Comparison of ENCODE assay signal across 9 cellular contexts in genomic region chr7:83677180-83677866, GRCh38. TPM values are rescaled to one million over a fixed set of nuclear protein-coding genes. Genes with fewer than 3 reads are reported as not detected.
A peak's percentile ranks its signal among the peaks of the same experiment; 100 is the strongest.
DNase-seq lines count a peak whose midpoint lies in the region; ATAC-seq, FAIRE-seq and TF ChIP-seq lines count a peak whose summit lies in the region.
"Had no signal": no experiment of that assay in that cellular context is flagged by ENCODE, and none has a peak within 500 bp of the region (broad histone marks: within the 10 kb centered on the region; RNA-seq: fewer than 3 reads in every experiment).

No MANE protein-coding gene starts in this region.

- no peak for TF ChIP-seq CTCF in left lung (IDR thresholded peaks at IDR 0.05)

- intact Hi-C loops in left lung (cut with DNase I) = no loop called here

- FAIRE-seq in frontal cortex (lab: Jason Lieb, UNC) = no peak

- H3K4me1 ChIP-seq in adipocyte (ENCODE audit: control insufficient read depth, insufficient read depth, low read length) = peaks cover 15% of the 10 kb centered on the region
- H3K4me1 ChIP-seq in left lung = no peaks in the 10 kb centered on the region
- H3K4me1 ChIP-seq: heart right ventricle had no signal

- no peak overlapping the region for H3K4me3 Mint-ChIP-seq in natural killer cell treated with Interleukin-12 subunit alpha and Interleukin-12 subunit beta and Interleukin-15 and Interleukin-18, amount 100 ng/mL, for 72 hours

- H3K36me3 ChIP-seq in adipocyte (ENCODE audit: control insufficient read depth, insufficient read depth, low read length, severe bottlenecking) (no peaks in the 10 kb centered on the region), left lung (no peaks in the 10 kb centered on the region)
- H3K36me3 ChIP-seq: heart right ventricle had no signal

- ATAC-seq in left lung = peak; percentile 95
- no peak for ATAC-seq in natural killer cell treated with Interleukin-12 subunit alpha and Interleukin-12 subunit beta and Interleukin-15 and Interleukin-18, amount 100 ng/mL, for 72 hours

- no peak overlapping the region for H3K27ac ChIP-seq in left lung
- H3K27ac ChIP-seq: heart right ventricle had no signal

- DNase-seq in Caki2 (ENCODE audit: low read depth) (peak; percentile 78), HuH-7.5 (ENCODE audit: low spot score) (peak; percentile 8), adipocyte (ENCODE audit: low read depth) (peak; percentile 95), left lung (peak in 1 of 2 donors; percentile 47), frontal cortex (ENCODE audit: low spot score in 2 of 2) (no peak), AML-193 (lab: John Stamatoyannopoulos, UW) (no peak), NCI-H774 (lab: John Stamatoyannopoulos, UW) (no peak)
- no peak for DNase-seq in natural killer cell treated with Interleukin-12 subunit alpha and Interleukin-12 subunit beta and Interleukin-15 and Interleukin-18, amount 100 ng/mL, for 72 hours (ENCODE audit: low spot score)
- DNase-seq: heart right ventricle had no signal

- H3K36me3 Mint-ChIP-seq in natural killer cell treated with Interleukin-12 subunit alpha and Interleukin-12 subunit beta and Interleukin-15 and Interleukin-18, amount 100 ng/mL, for 72 hours = peaks cover 8% of the 10 kb centered on the region

- H3K27me3 ChIP-seq in adipocyte (replicated peaks; ENCODE audit: control insufficient read depth, insufficient read depth, low read length) (no peaks in the 10 kb centered on the region), left lung (no peaks in the 10 kb centered on the region)
- H3K27me3 ChIP-seq: heart right ventricle had no signal

- in situ Hi-C loops in Caki2 (cut with HindIII; ENCODE audit: low pct_unique_long_range_greater_than_20kb, low sequenced_read_pairs) = no loop called here

- H3K9me3 ChIP-seq in adipocyte (ENCODE audit: control insufficient read depth, low read length) (no peaks in the 10 kb centered on the region), left lung (peaks cover 0 to 4% of the 10 kb centered on the region in 2 donors)

- H3K4me1 Mint-ChIP-seq in natural killer cell treated with Interleukin-12 subunit alpha and Interleukin-12 subunit beta and Interleukin-15 and Interleukin-18, amount 100 ng/mL, for 72 hours (ENCODE audit: low read depth in 2 of 2) = no peaks in the 10 kb centered on the region

- H3K9ac ChIP-seq in adipocyte (ENCODE audit: low read length) = no peak overlapping the region

- H3K27ac Mint-ChIP-seq in natural killer cell treated with Interleukin-12 subunit alpha and Interleukin-12 subunit beta and Interleukin-15 and Interleukin-18, amount 100 ng/mL, for 72 hours = no peak overlapping the region

- H3K27me3 Mint-ChIP-seq in natural killer cell treated with Interleukin-12 subunit alpha and Interleukin-12 subunit beta and Interleukin-15 and Interleukin-18, amount 100 ng/mL, for 72 hours = no peaks in the 10 kb centered on the region

- H3K9me3 Mint-ChIP-seq in natural killer cell treated with Interleukin-12 subunit alpha and Interleukin-12 subunit beta and Interleukin-15 and Interleukin-18, amount 100 ng/mL, for 72 hours = peaks cover 10% of the 10 kb centered on the region

- no peak overlapping the region for H3K4me3 ChIP-seq in adipocyte (ENCODE audit: low read length)
- H3K4me3 ChIP-seq in left lung = no peak overlapping the region
- H3K4me3 ChIP-seq: heart right ventricle had no signal

RNA-seq across cellular contexts. Expression of gene SEMA3E, which starts 28.4 kb away (rescaled TPM):
- 0.34 and 2.1 TPM in 2 replicates for total RNA-seq in Caki2 (2014; rRNA removed; shearing (Covaris generic); ENCODE audit: low replicate concordance)
- total RNA-seq in left lung (1 to 10 TPM; 2.1 to 4.1 TPM), frontal cortex (28.1 TPM)
- total RNA-seq in natural killer cell treated with Interleukin-12 subunit alpha and Interleukin-12 subunit beta and Interleukin-15 and Interleukin-18, amount 100 ng/mL, for 72 hours = not detected

Comparison
In these comparisons a context has a peak if more than half of its experiments do, and no peak if none do; other contexts are left out.
1. DNase-seq: peak in Caki2 (single experiment), HuH-7.5 (single experiment) and adipocyte (single experiment); none in frontal cortex (0 of 2), AML-193 (0 of 2), natural killer cell treated with Interleukin-12 subunit alpha and Interleukin-12 subunit beta and Interleukin-15 and Interleukin-18, amount 100 ng/mL, for 72 hours (single experiment) and NCI-H774 (single experiment).